Comparison of ENCODE assay signal across 8 cellular contexts in genomic region chr1:208516780-208517179, GRCh38.
"Had no signal": no experiment of that assay in that cellular context is flagged by ENCODE, and none has a peak within 500 bp of the region (broad histone marks: within the 10 kb centered on the region; RNA-seq: fewer than 3 reads in every experiment).

No MANE protein-coding gene starts in this region.

- FAIRE-seq: G401.6, GM12878, GM12891, GM12892, GM18507, GM19239 had no signal

- DNase-seq: GDM1, GF-D8 had no signal

- ATAC-seq: GM12878 had no signal

- H3K4me3 ChIP-seq: GM12878 had no signal
